Comparison of ENCODE assay signal across 1 cellular context in the genomic region with DNA sequence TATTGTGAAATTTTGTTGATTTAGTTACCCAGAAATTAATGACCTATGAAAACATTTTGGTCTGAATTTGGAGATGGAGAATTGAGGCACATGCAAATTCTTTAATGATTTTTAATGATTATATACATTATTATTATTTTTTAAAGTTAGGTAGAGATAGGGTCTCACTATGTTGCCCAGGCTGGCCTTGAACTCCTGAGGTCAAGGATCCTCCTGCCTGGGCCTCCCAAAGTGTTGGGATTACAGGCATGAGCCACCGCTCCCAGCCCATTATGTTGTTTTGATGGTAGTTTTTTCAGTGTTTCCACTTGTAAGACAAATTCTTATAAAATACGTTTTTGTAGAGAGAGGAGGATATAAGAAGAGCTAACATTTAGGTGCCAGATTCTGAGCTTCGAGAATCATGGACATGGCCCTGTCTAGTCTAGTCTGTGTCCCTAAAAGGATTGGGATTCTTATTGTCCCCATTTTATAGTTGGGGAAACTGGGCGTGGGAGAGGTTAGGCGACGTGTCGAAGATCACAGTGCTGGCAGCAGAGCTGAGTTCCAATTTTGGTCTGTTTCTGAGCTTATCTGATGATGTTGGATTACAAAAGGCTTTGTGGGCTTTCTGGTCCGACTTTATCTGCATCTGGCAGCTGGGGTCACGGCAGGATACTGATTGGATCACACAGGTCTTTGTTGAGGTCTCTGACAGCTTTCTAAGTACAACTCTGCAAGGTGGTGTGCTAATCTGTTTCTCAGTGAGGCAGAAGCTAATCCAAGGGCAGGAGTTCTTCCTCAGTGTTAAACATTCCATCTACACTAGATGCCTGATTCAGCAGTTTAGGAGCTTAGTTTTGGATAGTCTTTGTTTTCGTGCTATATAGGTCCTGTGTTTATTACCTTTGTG.
TF ChIP-seq lines count a peak whose summit lies in the region.

No MANE protein-coding gene starts in this region.

TF ChIP-seq in K562, 482 proteins besides CTCF, POLR2A, EP300 and RAD21 (continued from another document and continues in another):
- TF ChIP-seq KLF1 (tag; IDR thresholded peaks at IDR 0.05) (0 out of 2 replicates have a peak, but pooled peaks have one; percentile 22), CSDE1 (IDR thresholded peaks at IDR 0.05) (no peak), TRIM25 (IDR thresholded peaks at IDR 0.05; ENCODE audit: borderline replicate concordance) (no peak), GATAD2A (IDR thresholded peaks at IDR 0.05) (peak; percentile 82; the same call in 1 of the 2 replicates), TARDBP (IDR thresholded peaks at IDR 0.05) (no peak; the same call in 1 of the 2 replicates), TSC22D4 (tag; IDR thresholded peaks at IDR 0.05) (no peak), EZH2 (IDR thresholded peaks at IDR 0.05; ENCODE audit: borderline replicate concordance, low read depth, low read length) (no peak), SIN3B (IDR thresholded peaks at IDR 0.05; ENCODE audit: low read depth) (no peak), RAD51 (IDR thresholded peaks at IDR 0.05; ENCODE audit: borderline replicate concordance, low read depth) (peak; percentile 45; the same call in 1 of the 2 replicates), JUND (IDR thresholded peaks at IDR 0.05; ENCODE audit: borderline replicate concordance, low read depth, low read length) (peak; percentile 77), JUND (tag; IDR thresholded peaks at IDR 0.05; ENCODE audit: borderline replicate concordance, low read depth, low read length) (peak; percentile 83; the same call in 2 of the 3 replicates), POLR2B (IDR thresholded peaks at IDR 0.05; ENCODE audit: low read depth, partially characterized antibody) (no peak), ZNF644 (tag; IDR thresholded peaks at IDR 0.05; ENCODE audit: low read depth) (peak; percentile 90), ATF3 (IDR thresholded peaks at IDR 0.05) (peak; percentile 55; the same call in 1 of the 2 replicates), ATF3 (CRISPR knock-in tag; conservative IDR thresholded peaks at IDR 0.05) (no peak), ZNF184 (CRISPR knock-in tag; IDR thresholded peaks at IDR 0.05) (no peak)
- TF ChIP-seq, protein P1, sequence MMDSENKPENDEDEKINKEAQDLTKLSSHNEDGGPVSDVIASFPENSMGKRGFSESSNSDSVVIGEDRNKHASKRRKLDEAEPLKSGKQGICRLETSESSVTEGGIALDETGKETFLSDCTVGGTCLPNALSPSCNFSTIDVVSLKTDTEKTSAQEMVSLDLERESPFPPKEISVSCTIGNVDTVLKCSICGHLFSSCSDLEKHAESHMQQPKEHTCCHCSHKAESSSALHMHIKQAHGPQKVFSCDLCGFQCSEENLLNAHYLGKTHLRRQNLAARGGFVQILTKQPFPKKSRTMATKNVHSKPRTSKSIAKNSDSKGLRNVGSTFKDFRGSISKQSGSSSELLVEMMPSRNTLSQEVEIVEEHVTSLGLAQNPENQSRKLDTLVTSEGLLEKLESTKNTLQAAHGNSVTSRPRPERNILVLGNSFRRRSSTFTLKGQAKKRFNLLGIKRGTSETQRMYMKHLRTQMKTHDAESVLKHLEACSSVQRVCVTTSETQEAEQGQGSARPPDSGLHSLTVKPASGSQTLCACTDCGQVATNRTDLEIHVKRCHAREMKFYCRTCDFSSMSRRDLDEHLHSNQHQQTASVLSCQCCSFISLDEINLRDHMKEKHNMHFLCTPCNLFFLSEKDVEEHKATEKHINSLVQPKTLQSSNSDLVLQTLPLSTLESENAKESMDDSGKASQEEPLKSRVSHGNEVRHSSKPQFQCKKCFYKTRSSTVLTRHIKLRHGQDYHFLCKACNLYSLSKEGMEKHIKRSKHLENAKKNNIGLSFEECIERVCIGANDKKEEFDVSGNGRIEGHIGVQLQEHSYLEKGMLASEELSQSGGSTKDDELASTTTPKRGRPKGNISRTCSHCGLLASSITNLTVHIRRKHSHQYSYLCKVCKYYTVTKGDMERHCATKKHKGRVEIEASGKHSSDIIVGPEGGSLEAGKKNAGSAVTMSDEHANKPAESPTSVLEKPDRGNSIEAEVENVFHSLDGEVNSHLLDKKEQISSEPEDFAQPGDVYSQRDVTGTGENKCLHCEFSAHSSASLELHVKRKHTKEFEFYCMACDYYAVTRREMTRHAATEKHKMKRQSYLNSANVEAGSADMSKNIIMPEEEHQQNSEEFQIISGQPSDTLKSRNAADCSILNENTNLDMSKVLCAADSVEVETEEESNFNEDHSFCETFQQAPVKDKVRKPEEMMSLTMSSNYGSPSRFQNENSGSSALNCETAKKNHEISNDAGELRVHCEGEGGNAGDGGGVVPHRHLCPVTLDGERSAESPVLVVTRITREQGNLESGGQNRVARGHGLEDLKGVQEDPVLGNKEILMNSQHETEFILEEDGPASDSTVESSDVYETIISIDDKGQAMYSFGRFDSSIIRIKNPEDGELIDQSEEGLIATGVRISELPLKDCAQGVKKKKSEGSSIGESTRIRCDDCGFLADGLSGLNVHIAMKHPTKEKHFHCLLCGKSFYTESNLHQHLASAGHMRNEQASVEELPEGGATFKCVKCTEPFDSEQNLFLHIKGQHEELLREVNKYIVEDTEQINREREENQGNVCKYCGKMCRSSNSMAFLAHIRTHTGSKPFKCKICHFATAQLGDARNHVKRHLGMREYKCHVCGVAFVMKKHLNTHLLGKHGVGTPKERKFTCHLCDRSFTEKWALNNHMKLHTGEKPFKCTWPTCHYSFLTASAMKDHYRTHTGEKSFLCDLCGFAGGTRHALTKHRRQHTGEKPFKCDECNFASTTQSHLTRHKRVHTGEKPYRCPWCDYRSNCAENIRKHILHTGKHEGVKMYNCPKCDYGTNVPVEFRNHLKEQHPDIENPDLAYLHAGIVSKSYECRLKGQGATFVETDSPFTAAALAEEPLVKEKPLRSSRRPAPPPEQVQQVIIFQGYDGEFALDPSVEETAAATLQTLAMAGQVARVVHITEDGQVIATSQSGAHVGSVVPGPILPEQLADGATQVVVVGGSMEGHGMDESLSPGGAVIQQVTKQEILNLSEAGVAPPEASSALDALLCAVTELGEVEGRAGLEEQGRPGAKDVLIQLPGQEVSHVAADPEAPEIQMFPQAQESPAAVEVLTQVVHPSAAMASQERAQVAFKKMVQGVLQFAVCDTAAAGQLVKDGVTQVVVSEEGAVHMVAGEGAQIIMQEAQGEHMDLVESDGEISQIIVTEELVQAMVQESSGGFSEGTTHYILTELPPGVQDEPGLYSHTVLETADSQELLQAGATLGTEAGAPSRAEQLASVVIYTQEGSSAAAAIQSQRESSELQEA (IDR thresholded peaks at IDR 0.05; ENCODE audit: low read depth) = no peak
- TF ChIP-seq, protein P2, sequence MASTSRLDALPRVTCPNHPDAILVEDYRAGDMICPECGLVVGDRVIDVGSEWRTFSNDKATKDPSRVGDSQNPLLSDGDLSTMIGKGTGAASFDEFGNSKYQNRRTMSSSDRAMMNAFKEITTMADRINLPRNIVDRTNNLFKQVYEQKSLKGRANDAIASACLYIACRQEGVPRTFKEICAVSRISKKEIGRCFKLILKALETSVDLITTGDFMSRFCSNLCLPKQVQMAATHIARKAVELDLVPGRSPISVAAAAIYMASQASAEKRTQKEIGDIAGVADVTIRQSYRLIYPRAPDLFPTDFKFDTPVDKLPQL (IDR thresholded peaks at IDR 0.05; ENCODE audit: extremely low read depth, insufficient read length) = no peak
- TF ChIP-seq, protein P3, sequence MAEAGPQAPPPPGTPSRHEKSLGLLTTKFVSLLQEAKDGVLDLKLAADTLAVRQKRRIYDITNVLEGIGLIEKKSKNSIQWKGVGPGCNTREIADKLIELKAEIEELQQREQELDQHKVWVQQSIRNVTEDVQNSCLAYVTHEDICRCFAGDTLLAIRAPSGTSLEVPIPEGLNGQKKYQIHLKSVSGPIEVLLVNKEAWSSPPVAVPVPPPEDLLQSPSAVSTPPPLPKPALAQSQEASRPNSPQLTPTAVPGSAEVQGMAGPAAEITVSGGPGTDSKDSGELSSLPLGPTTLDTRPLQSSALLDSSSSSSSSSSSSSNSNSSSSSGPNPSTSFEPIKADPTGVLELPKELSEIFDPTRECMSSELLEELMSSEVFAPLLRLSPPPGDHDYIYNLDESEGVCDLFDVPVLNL (CRISPR knock-in tag; IDR thresholded peaks at IDR 0.05; ENCODE audit: low read depth) = no peak
- TF ChIP-seq, protein P4, sequence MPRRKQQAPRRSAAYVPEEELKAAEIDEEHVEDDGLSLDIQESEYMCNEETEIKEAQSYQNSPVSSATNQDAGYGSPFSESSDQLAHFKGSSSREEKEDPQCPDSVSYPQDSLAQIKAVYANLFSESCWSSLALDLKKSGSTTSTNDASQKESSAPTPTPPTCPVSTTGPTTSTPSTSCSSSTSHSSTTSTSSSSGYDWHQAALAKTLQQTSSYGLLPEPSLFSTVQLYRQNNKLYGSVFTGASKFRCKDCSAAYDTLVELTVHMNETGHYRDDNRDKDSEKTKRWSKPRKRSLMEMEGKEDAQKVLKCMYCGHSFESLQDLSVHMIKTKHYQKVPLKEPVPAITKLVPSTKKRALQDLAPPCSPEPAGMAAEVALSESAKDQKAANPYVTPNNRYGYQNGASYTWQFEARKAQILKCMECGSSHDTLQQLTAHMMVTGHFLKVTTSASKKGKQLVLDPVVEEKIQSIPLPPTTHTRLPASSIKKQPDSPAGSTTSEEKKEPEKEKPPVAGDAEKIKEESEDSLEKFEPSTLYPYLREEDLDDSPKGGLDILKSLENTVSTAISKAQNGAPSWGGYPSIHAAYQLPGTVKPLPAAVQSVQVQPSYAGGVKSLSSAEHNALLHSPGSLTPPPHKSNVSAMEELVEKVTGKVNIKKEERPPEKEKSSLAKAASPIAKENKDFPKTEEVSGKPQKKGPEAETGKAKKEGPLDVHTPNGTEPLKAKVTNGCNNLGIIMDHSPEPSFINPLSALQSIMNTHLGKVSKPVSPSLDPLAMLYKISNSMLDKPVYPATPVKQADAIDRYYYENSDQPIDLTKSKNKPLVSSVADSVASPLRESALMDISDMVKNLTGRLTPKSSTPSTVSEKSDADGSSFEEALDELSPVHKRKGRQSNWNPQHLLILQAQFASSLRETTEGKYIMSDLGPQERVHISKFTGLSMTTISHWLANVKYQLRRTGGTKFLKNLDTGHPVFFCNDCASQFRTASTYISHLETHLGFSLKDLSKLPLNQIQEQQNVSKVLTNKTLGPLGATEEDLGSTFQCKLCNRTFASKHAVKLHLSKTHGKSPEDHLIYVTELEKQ (CRISPR knock-in tag; IDR thresholded peaks at IDR 0.05) = no peak
- TF ChIP-seq, protein P5, sequence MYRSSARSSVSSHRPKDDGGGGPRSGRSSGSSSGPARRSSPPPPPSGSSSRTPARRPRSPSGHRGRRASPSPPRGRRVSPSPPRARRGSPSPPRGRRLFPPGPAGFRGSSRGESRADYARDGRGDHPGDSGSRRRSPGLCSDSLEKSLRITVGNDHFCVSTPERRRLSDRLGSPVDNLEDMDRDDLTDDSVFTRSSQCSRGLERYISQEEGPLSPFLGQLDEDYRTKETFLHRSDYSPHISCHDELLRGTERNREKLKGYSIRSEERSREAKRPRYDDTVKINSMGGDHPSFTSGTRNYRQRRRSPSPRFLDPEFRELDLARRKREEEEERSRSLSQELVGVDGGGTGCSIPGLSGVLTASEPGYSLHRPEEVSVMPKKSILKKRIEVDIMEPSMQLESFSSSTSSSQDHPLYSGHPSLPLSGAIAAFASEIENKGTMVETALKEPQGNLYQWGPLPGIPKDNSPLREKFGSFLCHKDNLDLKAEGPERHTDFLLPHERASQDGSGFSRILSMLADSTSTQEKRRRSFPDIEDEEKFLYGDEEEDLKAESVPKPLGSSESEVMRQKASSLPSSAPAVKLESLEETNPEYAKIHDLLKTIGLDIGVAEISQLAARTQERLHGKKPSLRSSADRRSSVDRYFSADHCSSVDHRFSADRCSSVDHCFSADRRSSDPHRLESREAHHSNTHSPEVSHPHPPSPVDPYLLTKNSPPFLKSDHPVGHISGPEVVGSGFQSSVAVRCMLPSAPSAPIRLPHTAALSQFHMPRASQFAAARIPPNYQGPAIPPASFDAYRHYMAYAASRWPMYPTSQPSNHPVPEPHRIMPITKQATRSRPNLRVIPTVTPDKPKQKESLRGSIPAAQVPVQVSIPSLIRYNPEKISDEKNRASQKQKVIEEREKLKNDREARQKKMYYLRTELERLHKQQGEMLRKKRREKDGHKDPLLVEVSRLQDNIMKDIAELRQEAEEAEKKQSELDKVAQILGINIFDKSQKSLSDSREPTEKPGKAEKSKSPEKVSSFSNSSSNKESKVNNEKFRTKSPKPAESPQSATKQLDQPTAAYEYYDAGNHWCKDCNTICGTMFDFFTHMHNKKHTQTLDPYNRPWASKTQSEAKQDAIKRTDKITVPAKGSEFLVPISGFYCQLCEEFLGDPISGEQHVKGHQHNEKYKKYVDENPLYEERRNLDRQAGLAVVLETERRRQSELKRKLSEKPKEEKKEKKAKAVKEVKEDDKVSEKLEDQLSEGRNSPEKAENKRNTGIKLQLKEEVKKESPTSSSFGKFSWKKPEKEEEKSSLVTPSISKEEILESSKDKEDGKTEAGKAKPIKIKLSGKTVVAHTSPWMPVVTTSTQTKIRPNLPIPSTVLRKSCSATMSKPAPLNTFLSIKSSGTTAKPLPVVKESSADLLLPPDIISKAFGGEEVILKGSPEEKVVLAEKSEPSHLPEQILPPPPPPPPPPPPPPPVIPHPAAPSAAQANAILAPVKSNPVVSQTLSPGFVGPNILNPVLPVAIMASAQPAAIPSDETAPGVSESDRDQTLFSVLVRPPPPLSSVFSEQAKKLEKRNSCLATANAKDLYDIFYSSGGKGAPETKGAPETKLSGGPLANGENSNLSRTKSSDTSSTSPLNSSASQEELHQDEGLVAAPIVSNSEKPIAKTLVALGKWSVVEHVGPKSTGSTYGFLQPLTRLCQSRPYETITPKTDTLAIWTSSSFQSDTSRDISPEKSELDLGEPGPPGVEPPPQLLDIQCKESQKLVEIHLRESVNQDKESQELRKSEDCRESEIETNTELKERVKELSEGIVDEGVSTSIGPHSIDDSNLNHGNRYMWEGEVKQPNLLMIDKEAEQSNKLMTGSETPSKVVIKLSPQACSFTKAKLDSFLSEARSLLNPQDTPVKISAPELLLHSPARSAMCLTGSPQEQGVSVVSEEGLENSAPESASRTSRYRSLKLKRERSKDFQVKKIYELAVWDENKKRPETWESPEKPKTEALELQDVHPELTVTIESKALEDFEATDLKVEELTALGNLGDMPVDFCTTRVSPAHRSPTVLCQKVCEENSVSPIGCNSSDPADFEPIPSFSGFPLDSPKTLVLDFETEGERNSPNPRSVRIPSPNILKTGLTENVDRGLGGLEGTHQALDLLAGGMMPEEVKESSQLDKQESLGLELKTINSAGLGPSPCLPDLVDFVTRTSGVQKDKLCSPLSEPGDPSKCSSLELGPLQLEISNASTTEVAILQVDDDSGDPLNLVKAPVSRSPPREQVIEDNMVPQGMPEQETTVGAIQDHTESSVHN (IDR thresholded peaks at IDR 0.05; ENCODE audit: borderline replicate concordance in 1 of 2, low read depth in 1 of 2) = peak in 1 of 2 experiments; percentile 76; a peak in 2 of 4 replicates
